In genomic region chrX:44903842-44904530, GRCh38 we compare ENCODE assay signal across 11 cellular contexts. TPM values are rescaled to one million over a fixed set of nuclear protein-coding genes. Genes with fewer than 3 reads are reported as not detected.
DNase-seq lines count a peak whose midpoint lies in the region; ATAC-seq and TF ChIP-seq lines count a peak whose summit lies in the region.
"Had no signal": no experiment of that assay in that cellular context is flagged by ENCODE, and none has a peak within 500 bp of the region (broad histone marks: within the 10 kb centered on the region; RNA-seq: fewer than 3 reads in every experiment).

No MANE protein-coding gene starts in this region.

- H3K36me3 Mint-ChIP-seq in memory B cell: no peaks in the 10 kb centered on the region

- H3K4me2 ChIP-seq in SU-DHL-6 (ENCODE audit: low read depth, low read length, poor library complexity, severe bottlenecking): peak overlapping the region; percentile 78

- peak overlapping the region; percentile 76 for H3K27ac Mint-ChIP-seq in memory B cell

- TF ChIP-seq CTCF in GM06990 (IDR thresholded peaks at IDR 0.05; ENCODE audit: insufficient read depth, low read length, poor library complexity, severe bottlenecking) (no peak), SU-DHL-6 (IDR thresholded peaks at IDR 0.05; ENCODE audit: insufficient read depth, low read length, poor library complexity, severe bottlenecking) (no peak)

- H3K27me3 ChIP-seq in GM06990 (replicated peaks; ENCODE audit: control insufficient read depth, insufficient read depth, low read length) (no peaks in the 10 kb centered on the region), SU-DHL-6 (ENCODE audit: low read length) (no peaks in the 10 kb centered on the region)
- H3K27me3 ChIP-seq: body of pancreas had no signal

- ATAC-seq in GM21723 (IDR thresholded peaks at IDR 0.05; ENCODE audit: unreplicated experiment) (peak; percentile 41), memory B cell (ENCODE audit: low read depth) (peak; percentile 44), Right ventricle myocardium inferior (no peak)
- ATAC-seq: body of pancreas, left ventricle myocardium superior had no signal

- peaks cover 9% of the 10 kb centered on the region; the same call in 1 of the 2 replicates for H3F3A ChIP-seq in SU-DHL-6 (ENCODE audit: insufficient read depth)

- peak overlapping the region; percentile 73 for H3K4me3 Mint-ChIP-seq in memory B cell

- intact Hi-C loops in Right ventricle myocardium inferior (cut with DNase I): no loop called here

- H4K20me1 ChIP-seq in SU-DHL-6 (ENCODE audit: low read depth, low read length): 0 out of 2 replicates have a peak, but pooled peaks cover 7% of the 10 kb centered on the region

- H3K27ac ChIP-seq in SU-DHL-6 (ENCODE audit: low read depth, low read length): peak overlapping the region; percentile 50
- H3K27ac ChIP-seq: body of pancreas had no signal

- 0 out of 2 replicates have a peak overlapping the region, but pooled peaks have one; percentile 6 for H3K9ac ChIP-seq in SU-DHL-6 (ENCODE audit: low read length)

- peaks cover 42% of the 10 kb centered on the region for H3K4me1 Mint-ChIP-seq in memory B cell

- peaks cover 99% of the 10 kb centered on the region for H3K79me2 ChIP-seq in SU-DHL-6 (ENCODE audit: insufficient read depth, low read length)

- H3K9me2 ChIP-seq in SU-DHL-6 (replicated peaks; ENCODE audit: insufficient read depth, low read length): no peaks in the 10 kb centered on the region

- H3K9me3 ChIP-seq in SU-DHL-6 (ENCODE audit: insufficient read depth, low read length): no peaks in the 10 kb centered on the region
- H3K9me3 ChIP-seq: body of pancreas had no signal

- H3K4me3 ChIP-seq in GM06990 (replicated peaks; ENCODE audit: low read depth, low read length) (peak overlapping the region; percentile 38), SU-DHL-6 (ENCODE audit: insufficient read depth, low read length, poor library complexity, severe bottlenecking) (peak overlapping the region; percentile 27)
- H3K4me3 ChIP-seq: body of pancreas had no signal

- H3K36me3 ChIP-seq in GM06990 (ENCODE audit: control insufficient read depth, insufficient read depth, low read length) (no peaks in the 10 kb centered on the region), SU-DHL-6 (ENCODE audit: low read length) (no peaks in the 10 kb centered on the region)

- H3K9me3 Mint-ChIP-seq in memory B cell: no peaks in the 10 kb centered on the region

- no peaks in the 10 kb centered on the region for H3K27me3 Mint-ChIP-seq in memory B cell

- peak; percentile 22 for DNase-seq in GM06990 (ENCODE audit: extremely low read depth, insufficient read length)
- DNase-seq in memory B cell (ENCODE audit: low spot score in 2 of 2): no peak
- DNase-seq in NCI-H2107 (lab: John Stamatoyannopoulos, UW): no peak
- DNase-seq in COLO668 (lab: John Stamatoyannopoulos, UW; ENCODE audit: unreplicated experiment): no peak
- DNase-seq in Right ventricle myocardium inferior (ENCODE audit: missing footprints): no peak
- no peak for DNase-seq in HuH-7 (ENCODE audit: low spot score)
- DNase-seq: left ventricle myocardium superior, NCI-H1105 had no signal

- H2AFZ ChIP-seq in SU-DHL-6 (ENCODE audit: low read depth, low read length, severe bottlenecking): no peak overlapping the region

RNA-seq across cellular contexts. Expression of gene KDM6A, which starts 31.0 kb away (rescaled TPM):
- 13.5 TPM for total RNA-seq in Right ventricle myocardium inferior
